1 cellular context compared by ENCODE assay signal in the genomic region with DNA sequence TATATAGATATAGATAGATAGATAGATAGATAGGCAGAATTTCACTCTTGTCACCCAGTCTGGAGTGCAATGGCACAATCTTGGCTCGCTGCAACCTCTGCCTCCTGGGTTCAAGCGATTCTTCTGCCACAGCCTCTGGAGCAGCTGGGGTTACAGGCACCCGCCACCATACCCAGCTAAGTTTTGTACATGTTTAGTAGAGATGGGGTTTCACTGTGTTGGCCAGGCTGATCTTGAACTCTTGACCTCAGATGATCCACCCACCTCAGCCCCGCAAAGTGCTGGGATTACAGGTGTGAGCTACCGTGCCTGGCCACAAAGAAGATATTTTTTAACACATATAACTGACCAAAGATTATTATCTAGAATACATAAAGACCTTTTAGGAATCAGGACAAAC. TPM values are rescaled to one million over a fixed set of nuclear protein-coding genes. Genes with fewer than 3 reads are reported as not detected.
"Had no signal": no experiment of that assay in that cellular context is flagged by ENCODE, and none has a peak within 500 bp of the region (broad histone marks: within the 10 kb centered on the region; RNA-seq: fewer than 3 reads in every experiment).

No MANE protein-coding gene starts in this region.

RNA-seq across cellular contexts. Expression of gene TNFRSF9, which starts 22.7 kb away (rescaled TPM):
- polyA plus RNA-seq: keratinocyte had no signal
